8 cellular contexts compared by ENCODE assay signal in genomic region chr15:23038741-23039150, GRCh38. TPM values are rescaled to one million over a fixed set of nuclear protein-coding genes. Genes with fewer than 3 reads are reported as not detected.
DNase-seq lines count a peak whose midpoint lies in the region; ATAC-seq and TF ChIP-seq lines count a peak whose summit lies in the region.

No MANE protein-coding gene starts in this region.

- H3K18ac ChIP-seq in neuronal stem cell (ENCODE audit: low read length), result peak overlapping the region; percentile 97

- peak overlapping the region; percentile 43 for H4K8ac ChIP-seq in neuronal stem cell (ENCODE audit: low read depth, low read length)

- H3K14ac ChIP-seq in neuronal stem cell (ENCODE audit: low read length), result peak overlapping the region; percentile 58

- ATAC-seq in GM19452 (IDR thresholded peaks at IDR 0.05; ENCODE audit: unreplicated experiment) (peak; percentile 1), HG03469 (IDR thresholded peaks at IDR 0.05; ENCODE audit: unreplicated experiment) (peak; percentile 4)

- no peak overlapping the region for H2BK15ac ChIP-seq in neuronal stem cell (ENCODE audit: low read length)

- H3K27me3 ChIP-seq in esophagus squamous epithelium (no peaks in the 10 kb centered on the region), neuronal stem cell (ENCODE audit: control insufficient read depth in 3 of 3, insufficient read depth in 3 of 3, low read depth in 1 of 3, low read length in 3 of 3) (peaks cover 0 to 1% (median 0%) of the 10 kb centered on the region in 3 experiments)

- H3K36me3 ChIP-seq in esophagus squamous epithelium, result peaks cover 0 to 31% (median 4%) of the 10 kb centered on the region in 3 donors
- H3K36me3 ChIP-seq in neuronal stem cell (replicated peaks in 1 of 2; ENCODE audit: control insufficient read depth in 2 of 2, insufficient read depth in 2 of 2, low read length in 2 of 2), result peaks cover 13 to 35% of the 10 kb centered on the region in 2 donors

- no peak overlapping the region for H2BK5ac ChIP-seq in neuronal stem cell (ENCODE audit: low read length)

- H3K4me3 ChIP-seq in esophagus squamous epithelium, result peak overlapping the region; percentile 64 to 96 (median 84)
- peak overlapping the region; percentile 90 to 100 for H3K4me3 ChIP-seq in neuronal stem cell (ENCODE audit: low read length in 2 of 2)

- H3K4me2 ChIP-seq in neuronal stem cell (ENCODE audit: insufficient read depth, low read length, poor library complexity, severe bottlenecking), result peak overlapping the region; percentile 45

- H3K4ac ChIP-seq in neuronal stem cell (ENCODE audit: low read length), result no peak overlapping the region

- peak overlapping the region; percentile 74 for H2BK120ac ChIP-seq in neuronal stem cell (ENCODE audit: low read depth, low read length)

- H3K23ac ChIP-seq in neuronal stem cell (ENCODE audit: low read depth, low read length, poor library complexity), result peak overlapping the region; percentile 73

- H3K27ac ChIP-seq in esophagus squamous epithelium (peak overlapping the region; percentile 75 to 95 (median 94)), neuronal stem cell (replicated peaks; ENCODE audit: low read length) (no peak overlapping the region)

- peak overlapping the region; percentile 91 for H2AFZ ChIP-seq in neuronal stem cell (ENCODE audit: low read length)

- no peak for TF ChIP-seq POLR2A in esophagus squamous epithelium (IDR thresholded peaks at IDR 0.05)

- DNase-seq in EH (ENCODE audit: low read depth) (peak; percentile 61), SKM-1 (lab: John Stamatoyannopoulos, UW; ENCODE audit: unreplicated experiment) (peak; percentile 48), esophagus squamous epithelium (lab: John Stamatoyannopoulos, UW) (no peak), neuronal stem cell (ENCODE audit: low spot score) (no peak), NCI-H1436 treated with DMSO at 0.1 percent for 48 hours (lab: John Stamatoyannopoulos, UW) (no peak), activated gamma-delta T cell treated with Interleukin-2 at 50 U/mL for 16 hours (no peak)

- H3K4me1 ChIP-seq in esophagus squamous epithelium, result peaks cover 4 to 26% (median 8%) of the 10 kb centered on the region in 3 donors
- H3K4me1 ChIP-seq in neuronal stem cell (ENCODE audit: control insufficient read depth in 2 of 2, insufficient read depth in 1 of 2, low read depth in 1 of 2, low read length in 2 of 2), result peaks cover 0 to 2% of the 10 kb centered on the region in 2 donors

- no peak overlapping the region for H2AK5ac ChIP-seq in neuronal stem cell (ENCODE audit: low read depth, low read length)

- intact Hi-C loops in esophagus squamous epithelium (cut with DNase I), result no loop called here

- H3K9me3 ChIP-seq in esophagus squamous epithelium (no peaks in the 10 kb centered on the region), neuronal stem cell (replicated peaks in 1 of 2; ENCODE audit: control insufficient read depth in 2 of 2, insufficient read depth in 1 of 2, low read depth in 1 of 2, low read length in 2 of 2) (peaks cover 0 to 8% of the 10 kb centered on the region in 2 donors)

- no peak for TF ChIP-seq CTCF in esophagus squamous epithelium (IDR thresholded peaks at IDR 0.05)

- no peak overlapping the region for H4K91ac ChIP-seq in neuronal stem cell (ENCODE audit: low read depth, low read length, poor library complexity)

- H3K9ac ChIP-seq in neuronal stem cell (ENCODE audit: low read depth, low read length, poor library complexity), result peak overlapping the region; percentile 91

- H2BK12ac ChIP-seq in neuronal stem cell (ENCODE audit: low read length), result no peak overlapping the region

- peaks cover 3% of the 10 kb centered on the region for H3K79me1 ChIP-seq in neuronal stem cell (ENCODE audit: low read depth, low read length)

- 2 to 3% methylated on average over 11 to 14 of the region's 14 CpGs for WGBS in esophagus squamous epithelium, 2 donors
- WGBS in neuronal stem cell (ENCODE audit: extremely low coverage in 2 of 2, insufficient read length in 2 of 2, insufficient replicate concordance in 1 of 2), 2 donors, result no CpG with 5 or more reads among the region's 14 CpGs

RNA-seq across cellular contexts. Expression of gene TUBGCP5, which starts 0.6 kb away (rescaled TPM):
- total RNA-seq in esophagus squamous epithelium, result 10 to 100 TPM; 10.6 to 33.6 (median 20.0) TPM
- polyA plus RNA-seq in neuronal stem cell (2013, experiment 1 of 2), result 12.2 TPM
- polyA plus RNA-seq in neuronal stem cell (2013, experiment 2 of 2), result 14.5 TPM

RNA-seq across cellular contexts. Expression of gene CYFIP1, which starts 58.6 kb away (rescaled TPM):
- total RNA-seq in esophagus squamous epithelium, result 10 to 100 TPM; 88.0 to 92.5 (median 90.1) TPM
- polyA plus RNA-seq in neuronal stem cell (2013, experiment 1 of 2), result 50.3 TPM
- 51.9 TPM for polyA plus RNA-seq in neuronal stem cell (2013, experiment 2 of 2)

Comparison
In these comparisons a context has a peak if more than half of its experiments do, and no peak if none do; other contexts are left out.
1. DNase-seq: peak in EH (single experiment) and SKM-1 (single experiment); none in esophagus squamous epithelium (single experiment), neuronal stem cell (single experiment), NCI-H1436 treated with DMSO at 0.1 percent for 48 hours (single experiment) and activated gamma-delta T cell treated with Interleukin-2 at 50 U/mL for 16 hours (single experiment).